Comparison of ENCODE assay signal across 3 cellular contexts in genomic region chr2:117957616-117958015, GRCh38.
TF ChIP-seq lines count a peak whose summit lies in the region.

No MANE protein-coding gene starts in this region.

TF ChIP-seq in SK-N-SH, 30 proteins besides CTCF, POLR2A, EP300 and RAD21 (continues in another document):
- TF ChIP-seq REST (IDR thresholded peaks at IDR 0.05; ENCODE audit: low read depth, low read length): no peak
- no peak for TF ChIP-seq EZH2phosphoT487 (IDR thresholded peaks at IDR 0.05; ENCODE audit: borderline replicate concordance, low read depth)
- no peak for TF ChIP-seq USF1 (IDR thresholded peaks at IDR 0.05; ENCODE audit: borderline replicate concordance, low read depth)
- TF ChIP-seq PBX3 (IDR thresholded peaks at IDR 0.05): no peak
- no peak for TF ChIP-seq FOSL2 (IDR thresholded peaks at IDR 0.05; ENCODE audit: borderline replicate concordance, low read depth)
- no peak for TF ChIP-seq USF2 (IDR thresholded peaks at IDR 0.05; ENCODE audit: borderline replicate concordance, low read depth, low read length)
- TF ChIP-seq MAX (IDR thresholded peaks at IDR 0.05; ENCODE audit: low read depth): no peak
- TF ChIP-seq POLR2AphosphoS5 (IDR thresholded peaks at IDR 0.05; ENCODE audit: low read depth, low read length): no peak
- no peak for TF ChIP-seq TEAD4 (IDR thresholded peaks at IDR 0.05; ENCODE audit: borderline replicate concordance, insufficient read depth)
- TF ChIP-seq GABPA (IDR thresholded peaks at IDR 0.05; ENCODE audit: low read depth): no peak
- no peak for TF ChIP-seq FOXM1 (IDR thresholded peaks at IDR 0.05; ENCODE audit: low read depth)
- no peak for TF ChIP-seq TAF1 (IDR thresholded peaks at IDR 0.05; ENCODE audit: borderline replicate concordance, low read depth, low read length)
- TF ChIP-seq FOXJ3 (CRISPR knock-in tag; IDR thresholded peaks at IDR 0.05): no peak

TF ChIP-seq in SK-N-SH treated with all-trans-retinoic acid at 6 μM for 48 hours, 23 proteins besides CTCF, POLR2A, EP300 and RAD21 (continued from another document):
- TF ChIP-seq CREB5 (CRISPR knock-in tag; IDR thresholded peaks at IDR 0.05; ENCODE audit: low read depth) (no peak), ZC3H10 (CRISPR knock-in tag; IDR thresholded peaks at IDR 0.05) (no peak), ZFP30 (CRISPR knock-in tag; IDR thresholded peaks at IDR 0.05) (no peak), CSRNP3 (CRISPR knock-in tag; IDR thresholded peaks at IDR 0.05) (no peak), PATZ1 (CRISPR knock-in tag; IDR thresholded peaks at IDR 0.05; ENCODE audit: borderline replicate concordance) (no peak), PPARA (CRISPR knock-in tag; IDR thresholded peaks at IDR 0.05; ENCODE audit: borderline replicate concordance) (no peak), ZNF565 (CRISPR knock-in tag; conservative IDR thresholded peaks at IDR 0.05; ENCODE audit: low read depth) (no peak), CSDC2 (CRISPR knock-in tag; IDR thresholded peaks at IDR 0.05) (no peak), POU6F1 (CRISPR knock-in tag; IDR thresholded peaks at IDR 0.05; ENCODE audit: borderline replicate concordance, low read depth) (no peak)

TF ChIP-seq in GM23338, 12 proteins besides CTCF, POLR2A, EP300 and RAD21 (continued from another document):
- TF ChIP-seq ZNF462 (CRISPR knock-in tag; IDR thresholded peaks at IDR 0.05): no peak
- TF ChIP-seq STAT1 (IDR thresholded peaks at IDR 0.05; ENCODE audit: unreplicated experiment): no peak
- no peak for TF ChIP-seq JUNB (IDR thresholded peaks at IDR 0.05; ENCODE audit: unreplicated experiment)
- no peak for TF ChIP-seq EZH2phosphoT487 (IDR thresholded peaks at IDR 0.05; ENCODE audit: unreplicated experiment)
- TF ChIP-seq CREB1 (CRISPR knock-in tag; IDR thresholded peaks at IDR 0.05; ENCODE audit: low read depth): no peak
- no peak for TF ChIP-seq NANOG (IDR thresholded peaks at IDR 0.05; ENCODE audit: borderline replicate concordance)
- no peak for TF ChIP-seq REST (IDR thresholded peaks at IDR 0.05; ENCODE audit: unreplicated experiment)
- no peak for TF ChIP-seq ZNF331 (CRISPR knock-in tag; IDR thresholded peaks at IDR 0.05; ENCODE audit: low read depth)
- no peak for TF ChIP-seq POLR2AphosphoS5 (IDR thresholded peaks at IDR 0.05; ENCODE audit: low read depth)
- TF ChIP-seq ZNF114 (CRISPR knock-in tag; IDR thresholded peaks at IDR 0.05): no peak
